Comparison of ENCODE assay signal across 24 cellular contexts in the genomic region with DNA sequence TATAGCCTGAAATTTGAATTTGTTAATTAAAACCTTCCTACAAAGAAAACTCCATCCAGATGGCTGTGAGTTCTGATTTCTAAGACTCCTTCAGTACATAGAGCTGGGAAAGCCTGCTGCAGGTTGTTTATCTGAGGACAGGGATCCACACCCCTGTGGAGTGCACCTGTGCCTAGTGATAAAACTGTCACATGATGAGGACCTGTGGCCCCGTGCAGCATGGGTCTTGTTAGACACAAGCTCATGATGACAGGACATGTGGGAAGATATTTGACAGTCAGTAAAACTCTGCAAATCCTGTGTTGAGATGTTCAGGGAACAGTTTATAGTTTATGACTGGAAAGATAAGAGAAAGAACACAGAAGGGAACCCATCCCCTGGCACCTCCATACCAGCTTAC.
"Had no signal": no experiment of that assay in that cellular context is flagged by ENCODE, and none has a peak within 500 bp of the region (broad histone marks: within the 10 kb centered on the region; RNA-seq: fewer than 3 reads in every experiment).

No MANE protein-coding gene starts in this region.

- DNase-seq: activated CD4-positive, CD25-positive, alpha-beta regulatory T cell treated with anti-CD3 and anti-CD28 coated beads, Interleukin-2, amount 50 U/mL, for 72 hours; activated CD8-positive, alpha-beta memory T cell treated with anti-CD3 and anti-CD28 coated beads, Interleukin-2, amount 50 U/mL, for 4 hours; activated effector memory CD4-positive, alpha-beta T cell treated with anti-CD3 and anti-CD28 coated beads, Interleukin-2, amount 50 U/mL, for 16 hours; activated naive CD4-positive, alpha-beta T cell treated with anti-CD3 and anti-CD28 coated beads for 36 hours; activated naive CD8-positive, alpha-beta T cell treated with anti-CD3 and anti-CD28 coated beads for 36 hours; activated T-cell treated with anti-CD3 and anti-CD28 coated beads, Interleukin-2, amount 50 U/mL, for 1 hour; adrenal gland; cortex of kidney; effector memory CD8-positive, alpha-beta T cell; erythroblast; foreskin fibroblast; hypothalamus; mesenchymal stem cell; naive thymus-derived CD8-positive, alpha-beta T cell; occipital lobe; stimulated activated CD4-positive, alpha-beta T cell treated with anti-CD3 and anti-CD28 coated beads, Interleukin-1b, Interleukin-23, amount 100 ng/mL, for 48 hours; stimulated activated CD4-positive, alpha-beta T cell treated with anti-CD3 and anti-CD28 coated beads, Interleukin-4, amount 100 ng/mL, for 4 hours; stimulated activated CD8-positive, alpha-beta memory T cell treated with anti-CD3 and anti-CD28 coated beads, Interleukin-4, amount 100 ng/mL, for 48 hours; stimulated activated naive CD8-positive, alpha-beta T cell treated with anti-CD3 and anti-CD28 coated beads, Interleukin-15, amount 100 ng/mL, for 72 hours; substantia nigra; T-helper 2 cell; upper lobe of right lung had no signal

- ATAC-seq: effector memory CD8-positive, alpha-beta T cell; left lobe of liver; naive thymus-derived CD8-positive, alpha-beta T cell; stimulated activated memory B cell treated with anti-CD40 and anti-IgM and Interleukin-4, amounts not matched to agents 10 μg/mL and 1 μg/mL and 100 μg/mL, for 72 hours; stimulated activated naive CD8-positive, alpha-beta T cell treated with anti-CD3 and anti-CD28 coated beads, Interleukin-15, amount 100 ng/mL, for 72 hours; upper lobe of right lung had no signal
